1 cellular context compared by ENCODE assay signal in genomic region chr2:239035361-239035814, GRCh38.
A peak's percentile ranks its signal among the peaks of the same experiment; 100 is the strongest.
TF ChIP-seq lines count a peak whose summit lies in the region.

No MANE protein-coding gene starts in this region.

TF ChIP-seq in HepG2, 621 proteins besides CTCF, POLR2A, EP300 and RAD21 (continued from another document and continues in another):
- TF ChIP-seq, protein P1, sequence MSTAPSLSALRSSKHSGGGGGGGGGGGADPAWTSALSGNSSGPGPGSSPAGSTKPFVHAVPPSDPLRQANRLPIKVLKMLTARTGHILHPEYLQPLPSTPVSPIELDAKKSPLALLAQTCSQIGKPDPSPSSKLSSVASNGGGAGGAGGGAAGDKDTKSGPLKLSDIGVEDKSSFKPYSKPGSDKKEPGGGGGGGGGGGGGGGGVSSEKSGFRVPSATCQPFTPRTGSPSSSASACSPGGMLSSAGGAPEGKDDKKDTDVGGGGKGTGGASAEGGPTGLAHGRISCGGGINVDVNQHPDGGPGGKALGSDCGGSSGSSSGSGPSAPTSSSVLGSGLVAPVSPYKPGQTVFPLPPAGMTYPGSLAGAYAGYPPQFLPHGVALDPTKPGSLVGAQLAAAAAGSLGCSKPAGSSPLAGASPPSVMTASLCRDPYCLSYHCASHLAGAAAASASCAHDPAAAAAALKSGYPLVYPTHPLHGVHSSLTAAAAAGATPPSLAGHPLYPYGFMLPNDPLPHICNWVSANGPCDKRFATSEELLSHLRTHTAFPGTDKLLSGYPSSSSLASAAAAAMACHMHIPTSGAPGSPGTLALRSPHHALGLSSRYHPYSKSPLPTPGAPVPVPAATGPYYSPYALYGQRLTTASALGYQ (CRISPR knock-in tag; IDR thresholded peaks at IDR 0.05), result no peak
- TF ChIP-seq ZNF382 (CRISPR knock-in tag; IDR thresholded peaks at IDR 0.05; ENCODE audit: borderline replicate concordance), result no peak
- no peak for TF ChIP-seq CENPT (CRISPR knock-in tag; IDR thresholded peaks at IDR 0.05; ENCODE audit: low read depth)
- TF ChIP-seq ZSCAN9 (CRISPR knock-in tag; IDR thresholded peaks at IDR 0.05; ENCODE audit: borderline replicate concordance), result no peak
- TF ChIP-seq, protein P2, sequence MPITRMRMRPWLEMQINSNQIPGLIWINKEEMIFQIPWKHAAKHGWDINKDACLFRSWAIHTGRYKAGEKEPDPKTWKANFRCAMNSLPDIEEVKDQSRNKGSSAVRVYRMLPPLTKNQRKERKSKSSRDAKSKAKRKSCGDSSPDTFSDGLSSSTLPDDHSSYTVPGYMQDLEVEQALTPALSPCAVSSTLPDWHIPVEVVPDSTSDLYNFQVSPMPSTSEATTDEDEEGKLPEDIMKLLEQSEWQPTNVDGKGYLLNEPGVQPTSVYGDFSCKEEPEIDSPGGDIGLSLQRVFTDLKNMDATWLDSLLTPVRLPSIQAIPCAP (CRISPR knock-in tag; IDR thresholded peaks at IDR 0.05; ENCODE audit: low read depth), result no peak
- TF ChIP-seq GABPB1 (CRISPR knock-in tag; IDR thresholded peaks at IDR 0.05), result peak; percentile 36; the same call in 1 of the 2 replicates
- TF ChIP-seq ZNF773 (CRISPR knock-in tag; IDR thresholded peaks at IDR 0.05; ENCODE audit: borderline replicate concordance), result no peak
- TF ChIP-seq ZNF33A (CRISPR knock-in tag; IDR thresholded peaks at IDR 0.05; ENCODE audit: borderline replicate concordance), result no peak
- no peak for TF ChIP-seq PTBP1 (IDR thresholded peaks at IDR 0.05; ENCODE audit: low read depth, low read length, poor library complexity, severe bottlenecking)
- no peak for TF ChIP-seq ZNF776 (CRISPR knock-in tag; IDR thresholded peaks at IDR 0.05)
- TF ChIP-seq BRF2 (CRISPR knock-in tag; IDR thresholded peaks at IDR 0.05), result no peak
- no peak for TF ChIP-seq ZNF547 (CRISPR knock-in tag; IDR thresholded peaks at IDR 0.05)
- peak; percentile 59; the same call in 1 of the 2 replicates for TF ChIP-seq HOXA5 (CRISPR knock-in tag; IDR thresholded peaks at IDR 0.05)
- peak; percentile 15; the same call in 1 of the 2 replicates for TF ChIP-seq KDM2A (CRISPR knock-in tag; IDR thresholded peaks at IDR 0.05; ENCODE audit: borderline replicate concordance, low read depth)
- TF ChIP-seq ZNF17 (CRISPR knock-in tag; IDR thresholded peaks at IDR 0.05), result no peak
- TF ChIP-seq NFIB (CRISPR knock-in tag; IDR thresholded peaks at IDR 0.05; ENCODE audit: borderline replicate concordance), result no peak
- no peak for TF ChIP-seq ZBTB43 (CRISPR knock-in tag; conservative IDR thresholded peaks at IDR 0.05)
- TF ChIP-seq SP5 (CRISPR knock-in tag; IDR thresholded peaks at IDR 0.05; ENCODE audit: borderline replicate concordance, low read depth), result no peak
- no peak for TF ChIP-seq RCOR2 (CRISPR knock-in tag; IDR thresholded peaks at IDR 0.05)
- TF ChIP-seq RBM22 (optimal IDR thresholded peaks at IDR 0.05; ENCODE audit: low read length), result no peak
- TF ChIP-seq ZNF619 (CRISPR knock-in tag; IDR thresholded peaks at IDR 0.05), result no peak
- TF ChIP-seq PATZ1 (CRISPR knock-in tag; IDR thresholded peaks at IDR 0.05), result peak; percentile 58; the same call in 1 of the 2 replicates
- no peak for TF ChIP-seq JARID2 (CRISPR knock-in tag; IDR thresholded peaks at IDR 0.05; ENCODE audit: insufficient replicate concordance)
- TF ChIP-seq, protein P3, sequence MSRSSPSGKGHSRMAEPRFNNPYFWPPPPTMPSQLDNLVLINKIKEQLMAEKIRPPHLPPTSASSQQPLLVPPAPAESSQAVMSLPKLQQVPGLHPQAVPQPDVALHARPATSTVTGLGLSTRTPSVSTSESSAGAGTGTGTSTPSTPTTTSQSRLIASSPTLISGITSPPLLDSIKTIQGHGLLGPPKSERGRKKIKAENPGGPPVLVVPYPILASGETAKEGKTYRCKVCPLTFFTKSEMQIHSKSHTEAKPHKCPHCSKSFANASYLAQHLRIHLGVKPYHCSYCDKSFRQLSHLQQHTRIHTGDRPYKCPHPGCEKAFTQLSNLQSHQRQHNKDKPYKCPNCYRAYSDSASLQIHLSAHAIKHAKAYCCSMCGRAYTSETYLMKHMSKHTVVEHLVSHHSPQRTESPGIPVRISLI (CRISPR knock-in tag; IDR thresholded peaks at IDR 0.05; ENCODE audit: borderline replicate concordance), result no peak
- TF ChIP-seq ZFP41 (CRISPR knock-in tag; IDR thresholded peaks at IDR 0.05; ENCODE audit: borderline replicate concordance), result no peak
- TF ChIP-seq ZNF883 (CRISPR knock-in tag; IDR thresholded peaks at IDR 0.05; ENCODE audit: not compliant biosample characterization), result no peak
- TF ChIP-seq MTF1 (CRISPR knock-in tag; IDR thresholded peaks at IDR 0.05), result no peak
- TF ChIP-seq THYN1 (CRISPR knock-in tag; IDR thresholded peaks at IDR 0.05; ENCODE audit: borderline replicate concordance, low read depth), result no peak
- no peak for TF ChIP-seq RNF219 (CRISPR knock-in tag; IDR thresholded peaks at IDR 0.05)
- TF ChIP-seq ZNF772 (CRISPR knock-in tag; IDR thresholded peaks at IDR 0.05), result no peak
- no peak for TF ChIP-seq TCF7 (IDR thresholded peaks at IDR 0.05; ENCODE audit: low read depth)
- no peak for TF ChIP-seq ARID5B (CRISPR knock-in tag; IDR thresholded peaks at IDR 0.05)
- TF ChIP-seq KLF11 (CRISPR knock-in tag; IDR thresholded peaks at IDR 0.05), result no peak
- TF ChIP-seq SMARCE1 (IDR thresholded peaks at IDR 0.05; ENCODE audit: borderline replicate concordance), result no peak
- TF ChIP-seq IKZF4 (CRISPR knock-in tag; IDR thresholded peaks at IDR 0.05; ENCODE audit: borderline replicate concordance, low read depth, not compliant biosample characterization), result no peak
- TF ChIP-seq PHF5A (CRISPR knock-in tag; IDR thresholded peaks at IDR 0.05; ENCODE audit: low read depth, unreplicated experiment), result no peak
- no peak for TF ChIP-seq ZNF841 (CRISPR knock-in tag; IDR thresholded peaks at IDR 0.05; ENCODE audit: borderline replicate concordance)
- no peak for TF ChIP-seq BHLHE40 (IDR thresholded peaks at IDR 0.05; ENCODE audit: low read length)
- no peak for TF ChIP-seq AHR (CRISPR knock-in tag; IDR thresholded peaks at IDR 0.05)
- TF ChIP-seq SMARCC2 (IDR thresholded peaks at IDR 0.05), result no peak
- TF ChIP-seq, protein P4, sequence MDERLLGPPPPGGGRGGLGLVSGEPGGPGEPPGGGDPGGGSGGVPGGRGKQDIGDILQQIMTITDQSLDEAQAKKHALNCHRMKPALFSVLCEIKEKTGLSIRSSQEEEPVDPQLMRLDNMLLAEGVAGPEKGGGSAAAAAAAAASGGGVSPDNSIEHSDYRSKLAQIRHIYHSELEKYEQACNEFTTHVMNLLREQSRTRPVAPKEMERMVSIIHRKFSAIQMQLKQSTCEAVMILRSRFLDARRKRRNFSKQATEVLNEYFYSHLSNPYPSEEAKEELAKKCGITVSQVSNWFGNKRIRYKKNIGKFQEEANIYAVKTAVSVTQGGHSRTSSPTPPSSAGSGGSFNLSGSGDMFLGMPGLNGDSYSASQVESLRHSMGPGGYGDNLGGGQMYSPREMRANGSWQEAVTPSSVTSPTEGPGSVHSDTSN (CRISPR knock-in tag; IDR thresholded peaks at IDR 0.05), result no peak
- no peak for TF ChIP-seq ARID4A (CRISPR knock-in tag; IDR thresholded peaks at IDR 0.05; ENCODE audit: borderline replicate concordance)
- peak; percentile 32; the same call in 1 of the 2 replicates for TF ChIP-seq SMC3 (IDR thresholded peaks at IDR 0.05; ENCODE audit: low read length)
- no peak for TF ChIP-seq ZNF737 (CRISPR knock-in tag; IDR thresholded peaks at IDR 0.05; ENCODE audit: borderline replicate concordance)
